In genomic region chr13:32893176-32893575, GRCh38 we compare ENCODE assay signal across 27 cellular contexts.
"Had no signal": no experiment of that assay in that cellular context is flagged by ENCODE, and none has a peak within 500 bp of the region (broad histone marks: within the 10 kb centered on the region; RNA-seq: fewer than 3 reads in every experiment).

No MANE protein-coding gene starts in this region.

- ATAC-seq: esophagus mucosa; foreskin keratinocyte; heart right ventricle; left cardiac atrium; left lung; naive thymus-derived CD4-positive, alpha-beta T cell; sciatic nerve; stimulated activated effector memory CD8-positive, alpha-beta T cell treated with anti-CD3 and anti-CD28 coated beads, Interleukin-12 subunit alpha, Interleukin-12 subunit beta, amount 100 ng/mL, for 72 hours had no signal

- H3K9me3 Mint-ChIP-seq: stimulated activated effector memory CD8-positive, alpha-beta T cell treated with anti-CD3 and anti-CD28 coated beads, Interleukin-12 subunit alpha, Interleukin-12 subunit beta, amount 100 ng/mL, for 72 hours; stimulated activated naive CD8-positive, alpha-beta T cell treated with anti-CD3 and anti-CD28 coated beads, Interleukin-15, Interleukin-2, amounts not matched to agents 100 ng/mL and 50 ng/mL, for 24 hours had no signal

- H3K36me3 ChIP-seq: colonic mucosa, heart right ventricle, left lung, prostate gland, right atrium auricular region, suprapubic skin, vagina had no signal

- H3K27me3 Mint-ChIP-seq: dendritic cell treated with granulocyte-macrophage colony-stimulating factor and Interleukin-4, amounts not matched to agents 40 ng/mL and 50 ng/mL, for 4 days; stimulated activated naive CD8-positive, alpha-beta T cell treated with anti-CD3 and anti-CD28 coated beads, Interleukin-15, Interleukin-2, amounts not matched to agents 100 ng/mL and 50 ng/mL, for 24 hours had no signal

- H3K9me3 ChIP-seq: colonic mucosa, prostate gland, suprapubic skin, vagina had no signal

- H3K4me1 ChIP-seq: colonic mucosa, heart right ventricle, left lung, prostate gland, right atrium auricular region, suprapubic skin, vagina had no signal

- H3K4me3 Mint-ChIP-seq: dendritic cell treated with granulocyte-macrophage colony-stimulating factor and Interleukin-4, amounts not matched to agents 40 ng/mL and 50 ng/mL, for 4 days; endodermal cell; naive thymus-derived CD4-positive, alpha-beta T cell; nephron; stimulated activated effector memory CD8-positive, alpha-beta T cell treated with anti-CD3 and anti-CD28 coated beads, Interleukin-12 subunit alpha, Interleukin-12 subunit beta, amount 100 ng/mL, for 72 hours; stimulated activated naive CD8-positive, alpha-beta T cell treated with anti-CD3 and anti-CD28 coated beads, Interleukin-15, Interleukin-2, amounts not matched to agents 100 ng/mL and 50 ng/mL, for 24 hours had no signal

- H3K27me3 ChIP-seq: colonic mucosa, heart right ventricle, left lung, right atrium auricular region, suprapubic skin, vagina had no signal

- H3K27ac Mint-ChIP-seq: dendritic cell treated with granulocyte-macrophage colony-stimulating factor and Interleukin-4, amounts not matched to agents 40 ng/mL and 50 ng/mL, for 4 days; endodermal cell; naive thymus-derived CD4-positive, alpha-beta T cell; stimulated activated effector memory CD8-positive, alpha-beta T cell treated with anti-CD3 and anti-CD28 coated beads, Interleukin-12 subunit alpha, Interleukin-12 subunit beta, amount 100 ng/mL, for 72 hours; stimulated activated naive CD8-positive, alpha-beta T cell treated with anti-CD3 and anti-CD28 coated beads, Interleukin-15, Interleukin-2, amounts not matched to agents 100 ng/mL and 50 ng/mL, for 24 hours had no signal

- H3K27ac ChIP-seq: colonic mucosa, epithelial cell of prostate, foreskin keratinocyte, heart right ventricle, left lung, prostate gland, right atrium auricular region, suprapubic skin, vagina had no signal

- H3K4me1 Mint-ChIP-seq: endodermal cell; naive thymus-derived CD4-positive, alpha-beta T cell; stimulated activated effector memory CD8-positive, alpha-beta T cell treated with anti-CD3 and anti-CD28 coated beads, Interleukin-12 subunit alpha, Interleukin-12 subunit beta, amount 100 ng/mL, for 72 hours had no signal

- DNase-seq: colonic mucosa; effector CD8-positive, alpha-beta T cell; endodermal cell; foreskin keratinocyte; glutamatergic neuron; heart right ventricle; hippocampal formation; left cardiac atrium; left lung; mesendoderm; midbrain; naive thymus-derived CD4-positive, alpha-beta T cell; nucleus accumbens; stimulated activated CD4-positive, alpha-beta T cell treated with anti-CD3 and anti-CD28 coated beads, Interleukin-2, amount 100 ng/mL, for 24 hours; stimulated activated CD4-positive, alpha-beta T cell treated with anti-CD3 and anti-CD28 coated beads, Interleukin-4, amount 100 ng/mL, for 24 hours; trophoblast cell had no signal

- H3K4me3 ChIP-seq: colonic mucosa, heart right ventricle, left lung, prostate gland, right atrium auricular region, suprapubic skin, vagina had no signal
